In genomic region chr12:110739894-110740293, GRCh38 we compare ENCODE assay signal across 8 cellular contexts. TPM values are rescaled to one million over a fixed set of nuclear protein-coding genes. Genes with fewer than 3 reads are reported as not detected.
DNase-seq lines count a peak whose midpoint lies in the region; ATAC-seq and TF ChIP-seq lines count a peak whose summit lies in the region.

No MANE protein-coding gene starts in this region.

- peaks cover 42 to 68% of the 10 kb centered on the region in 2 donors for H3K4me1 Mint-ChIP-seq in effector memory CD8-positive, alpha-beta T cell (ENCODE audit: low read depth in 2 of 2)

- ATAC-seq in effector memory CD8-positive, alpha-beta T cell (replicated peaks), result no peak

- H3K9me3 Mint-ChIP-seq in effector memory CD8-positive, alpha-beta T cell, result no peaks in the 10 kb centered on the region

- no peak for TF ChIP-seq CTCF in NB4 (IDR thresholded peaks at IDR 0.05; ENCODE audit: low read depth, low read length)

- H3K4me3 Mint-ChIP-seq in effector memory CD8-positive, alpha-beta T cell, result peak overlapping the region; percentile 96 to 99

- no peak for DNase-seq in NB4 (ENCODE audit: low read depth)
- DNase-seq in effector memory CD8-positive, alpha-beta T cell, result no peak
- DNase-seq in renal cortical epithelial cell (ENCODE audit: low read depth), result peak; percentile 17
- no peak for DNase-seq in NCI-H187 (lab: John Stamatoyannopoulos, UW)
- no peak for DNase-seq in 8988T
- no peak for DNase-seq in cerebellum (ENCODE audit: low spot score)
- no peak for DNase-seq in stimulated activated naive CD4-positive, alpha-beta T cell treated with Interleukin-2 at 50 U/mL for 16 hours (lab: John Stamatoyannopoulos, UW)

- peak overlapping the region; percentile 93 for H3K4me3 ChIP-seq in GM08714 (ENCODE audit: low read length)
- peak overlapping the region; percentile 85 for H3K4me3 ChIP-seq in NB4 (ENCODE audit: low read depth, low read length)

- H3K27me3 Mint-ChIP-seq in effector memory CD8-positive, alpha-beta T cell, result no peaks in the 10 kb centered on the region

- peak overlapping the region; percentile 65 to 98 for H3K27ac Mint-ChIP-seq in effector memory CD8-positive, alpha-beta T cell

- no peak for TF ChIP-seq POLR2A in NB4 (IDR thresholded peaks at IDR 0.05; ENCODE audit: extremely low read depth, insufficient read length)

- peaks cover 38% of the 10 kb centered on the region for H3K36me3 Mint-ChIP-seq in effector memory CD8-positive, alpha-beta T cell (ENCODE audit: insufficient read depth)

RNA-seq across cellular contexts. Expression of gene PPP1CC, which starts 2.8 kb away (rescaled TPM):
- 74.5 and 83.7 TPM in 2 replicates for total RNA-seq in renal cortical epithelial cell
- 129 TPM for total RNA-seq in cerebellum

RNA-seq across cellular contexts. Expression of gene HVCN1, which starts 51.0 kb away (rescaled TPM):
- total RNA-seq in renal cortical epithelial cell, result 0.35 and 0.50 TPM in 2 replicates
- 4.1 TPM for total RNA-seq in cerebellum
